ENCODE assay signal across 11 cellular contexts in the genomic region with DNA sequence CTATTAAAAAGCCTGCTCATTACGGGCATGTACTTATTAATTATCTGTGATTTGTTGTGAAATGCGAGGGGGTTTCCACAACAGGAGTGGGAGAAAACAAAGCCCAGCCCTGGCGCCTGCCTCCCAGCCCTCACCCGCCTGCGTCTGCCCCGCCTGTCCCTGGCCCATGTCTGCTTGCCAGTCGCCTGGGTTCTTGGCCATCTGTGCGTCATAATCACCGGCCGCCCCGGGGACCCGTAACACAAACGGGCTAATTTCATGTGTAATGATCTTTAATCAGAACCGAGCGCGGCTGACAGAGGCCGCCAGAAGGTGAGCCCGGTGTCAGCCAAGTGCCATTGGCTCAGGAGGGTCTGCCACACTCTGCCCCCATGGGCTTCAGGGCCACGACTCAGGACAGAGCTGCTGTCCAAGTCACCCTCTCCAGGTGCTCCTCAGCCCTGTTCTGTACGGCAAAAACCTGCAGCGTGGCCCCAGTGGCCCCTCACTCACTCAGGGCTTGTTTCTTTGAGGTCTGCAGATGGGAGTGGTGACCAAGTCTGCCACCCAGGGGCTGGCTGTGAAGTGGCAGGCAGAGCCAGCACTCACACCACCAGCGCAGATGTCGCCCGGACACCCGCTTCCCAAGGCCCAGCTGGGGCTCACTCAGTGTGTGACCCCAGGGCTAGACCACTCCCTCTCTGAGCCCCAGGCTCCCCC. TPM values are rescaled to one million over a fixed set of nuclear protein-coding genes. Genes with fewer than 3 reads are reported as not detected.
A peak's percentile ranks its signal among the peaks of the same experiment; 100 is the strongest.
DNase-seq lines count a peak whose midpoint lies in the region; ATAC-seq, FAIRE-seq and TF ChIP-seq lines count a peak whose summit lies in the region.
"Had no signal": no experiment of that assay in that cellular context is flagged by ENCODE, and none has a peak within 500 bp of the region (broad histone marks: within the 10 kb centered on the region; RNA-seq: fewer than 3 reads in every experiment).

No MANE protein-coding gene starts in this region.

- H3K36me3 Mint-ChIP-seq in glutamatergic neuron (ENCODE audit: unreplicated experiment): no peaks in the 10 kb centered on the region
- H3K36me3 Mint-ChIP-seq in activated naive CD4-positive, alpha-beta T cell treated with anti-CD3 and anti-CD28 coated beads, Interleukin-2, amount 50 U/mL, for 72 hours: no peaks in the 10 kb centered on the region
- H3K36me3 Mint-ChIP-seq in natural killer cell treated with Interleukin-12 subunit alpha and Interleukin-12 subunit beta and Interleukin-15 and Interleukin-18, amount 100 ng/mL, for 72 hours: no peaks in the 10 kb centered on the region

- no peak for TF ChIP-seq EP300 in A549 (IDR thresholded peaks at IDR 0.05)

- POLR2A ChIA-PET in A549 (lab: Yijun Ruan, JAX): no interaction called here

- no peak for TF ChIP-seq CTCF in A549 (IDR thresholded peaks at IDR 0.05)
- peak; percentile 36 for TF ChIP-seq CTCF in GM12864 (IDR thresholded peaks at IDR 0.05; ENCODE audit: low read depth, low read length, missing control alignments)
- peak; percentile 34 for TF ChIP-seq CTCF in glutamatergic neuron (IDR thresholded peaks at IDR 0.05; ENCODE audit: partially characterized antibody, unreplicated experiment)

- ATAC-seq in A549: peak; percentile 48 to 78; a peak in 4 of 6 replicates
- no peak for ATAC-seq in activated naive CD4-positive, alpha-beta T cell treated with anti-CD3 and anti-CD28 coated beads, Interleukin-2, amount 50 U/mL, for 72 hours
- no peak for ATAC-seq in natural killer cell treated with Interleukin-12 subunit alpha and Interleukin-12 subunit beta and Interleukin-15 and Interleukin-18, amount 100 ng/mL, for 72 hours

- no peak for TF ChIP-seq POLR2A in A549 (IDR thresholded peaks at IDR 0.05; ENCODE audit: low read length)

- peaks cover 8% of the 10 kb centered on the region for H3K27me3 Mint-ChIP-seq in glutamatergic neuron (ENCODE audit: unreplicated experiment)
- no peaks in the 10 kb centered on the region for H3K27me3 Mint-ChIP-seq in natural killer cell treated with Interleukin-12 subunit alpha and Interleukin-12 subunit beta and Interleukin-15 and Interleukin-18, amount 100 ng/mL, for 72 hours
- H3K27me3 Mint-ChIP-seq: activated CD4-positive, alpha-beta memory T cell treated with anti-CD3 and anti-CD28 coated beads, Interleukin-2, amount 10 ng/mL, durations not matched to agents 7 days and 5 days had no signal

- no peak overlapping the region for H3K4me3 Mint-ChIP-seq in glutamatergic neuron (ENCODE audit: unreplicated experiment)
- no peak overlapping the region for H3K4me3 Mint-ChIP-seq in natural killer cell treated with Interleukin-12 subunit alpha and Interleukin-12 subunit beta and Interleukin-15 and Interleukin-18, amount 100 ng/mL, for 72 hours
- H3K4me3 Mint-ChIP-seq: activated CD4-positive, alpha-beta memory T cell treated with anti-CD3 and anti-CD28 coated beads, Interleukin-2, amount 10 ng/mL, durations not matched to agents 7 days and 5 days had no signal

- DNase-seq in A549 (ENCODE audit: low read depth in 1 of 2, low spot score in 1 of 2): peak in 1 of 2 experiments; percentile 36
- no peak for DNase-seq in GM12864 (ENCODE audit: low read depth)
- DNase-seq in RPMI8226: peak; percentile 50
- DNase-seq in glutamatergic neuron: peak; percentile 68
- no peak for DNase-seq in activated naive CD4-positive, alpha-beta T cell treated with anti-CD3 and anti-CD28 coated beads, Interleukin-2, amount 50 U/mL, for 72 hours (ENCODE audit: low spot score in 2 of 2)
- no peak for DNase-seq in T-helper 9 cell
- DNase-seq in natural killer cell treated with Interleukin-12 subunit alpha and Interleukin-12 subunit beta and Interleukin-15 and Interleukin-18, amount 100 ng/mL, for 72 hours (ENCODE audit: low spot score): no peak
- DNase-seq in GM19239 (ENCODE audit: insufficient read length, low spot score): no peak
- DNase-seq: activated CD4-positive, alpha-beta memory T cell treated with anti-CD3 and anti-CD28 coated beads, Interleukin-2, amount 10 ng/mL, durations not matched to agents 7 days and 5 days; NCI-H2107 had no signal

- H3K4me1 Mint-ChIP-seq in glutamatergic neuron (ENCODE audit: low read depth, unreplicated experiment): peaks cover 12% of the 10 kb centered on the region
- peaks cover 6 to 15% of the 10 kb centered on the region in 2 donors for H3K4me1 Mint-ChIP-seq in natural killer cell treated with Interleukin-12 subunit alpha and Interleukin-12 subunit beta and Interleukin-15 and Interleukin-18, amount 100 ng/mL, for 72 hours (ENCODE audit: low read depth in 2 of 2)

- H3K27ac Mint-ChIP-seq in glutamatergic neuron (ENCODE audit: unreplicated experiment): no peak overlapping the region
- H3K27ac Mint-ChIP-seq in activated naive CD4-positive, alpha-beta T cell treated with anti-CD3 and anti-CD28 coated beads, Interleukin-2, amount 50 U/mL, for 72 hours: no peak overlapping the region
- no peak overlapping the region for H3K27ac Mint-ChIP-seq in natural killer cell treated with Interleukin-12 subunit alpha and Interleukin-12 subunit beta and Interleukin-15 and Interleukin-18, amount 100 ng/mL, for 72 hours
- H3K27ac Mint-ChIP-seq: activated CD4-positive, alpha-beta memory T cell treated with anti-CD3 and anti-CD28 coated beads, Interleukin-2, amount 10 ng/mL, durations not matched to agents 7 days and 5 days had no signal

- H3K4me3 ChIP-seq in A549: no peak overlapping the region
- no peak overlapping the region for H3K4me3 ChIP-seq in GM12864 (ENCODE audit: low read depth, low read length)

- CTCF ChIA-PET in A549 (lab: Yijun Ruan, JAX): interaction anchor here (1.5 kb wide), 1 partner anchor 31 kb away, joined by 4 read pairs; no protein-coding TSS in a partner anchor

- H3K27ac ChIP-seq in A549: no peak overlapping the region

- 69% methylated on average over 17 of the region's 25 CpGs for WGBS in A549 (ENCODE audit: missing lambda C conversion rate)

- H3K4me2 ChIP-seq in A549: no peak overlapping the region

- H3K9me3 Mint-ChIP-seq in glutamatergic neuron (ENCODE audit: unreplicated experiment): peaks cover 2% of the 10 kb centered on the region
- H3K9me3 Mint-ChIP-seq in activated naive CD4-positive, alpha-beta T cell treated with anti-CD3 and anti-CD28 coated beads, Interleukin-2, amount 50 U/mL, for 72 hours: no peaks in the 10 kb centered on the region
- H3K9me3 Mint-ChIP-seq in natural killer cell treated with Interleukin-12 subunit alpha and Interleukin-12 subunit beta and Interleukin-15 and Interleukin-18, amount 100 ng/mL, for 72 hours: no peaks in the 10 kb centered on the region
- H3K9me3 Mint-ChIP-seq: activated CD4-positive, alpha-beta memory T cell treated with anti-CD3 and anti-CD28 coated beads, Interleukin-2, amount 10 ng/mL, durations not matched to agents 7 days and 5 days had no signal

- TF ChIP-seq RAD21 in A549 (conservative IDR thresholded peaks at IDR 0.05 in 1 of 2, IDR thresholded peaks at IDR 0.05 in 1 of 2): peak in 1 of 2 experiments; percentile 27; a peak in 2 of 5 replicates

- H3K4me1 ChIP-seq in A549: no peaks in the 10 kb centered on the region

- H3K9me3 ChIP-seq in A549: no peaks in the 10 kb centered on the region

- no peak for FAIRE-seq in A549 (lab: Jason Lieb, UNC)
- FAIRE-seq in GM19239 (lab: Jason Lieb, UNC): no peak
- FAIRE-seq: G401.6 had no signal

RNA-seq across cellular contexts. Expression of a gene that starts 28.8 kb away (rescaled TPM):
- polyA plus RNA-seq in A549 (2011; rRNA removed): 17.4 and 18.8 TPM in 2 replicates
- 27.1 and 37.1 TPM in 2 replicates for polyA plus RNA-seq in A549 (2012; cell fraction: cytosol; rRNA removed)
- 37.4 and 48.2 TPM in 2 replicates for polyA plus RNA-seq in A549 (2012; cell fraction: nucleus; rRNA removed)
- polyA plus RNA-seq in A549 (2017; fragmentation: RNase III; extraction: RNeasy Plus Mini Kit Qiagen cat#74134 plus additional on column Dnase treatment): 22.0 to 26.8 TPM (median 26.8 TPM) in 3 replicates
- polyA minus RNA-seq in A549 (2011; rRNA and poly(A)+ RNA removed): 28.8 and 30.0 TPM in 2 replicates
- total RNA-seq in glutamatergic neuron (ENCODE audit: unreplicated experiment): 42.5 TPM
- total RNA-seq in activated naive CD4-positive, alpha-beta T cell treated with anti-CD3 and anti-CD28 coated beads, Interleukin-2, amount 50 U/mL, for 72 hours: 10 to 100 TPM; 10.9 to 15.1 TPM
- total RNA-seq in natural killer cell treated with Interleukin-12 subunit alpha and Interleukin-12 subunit beta and Interleukin-15 and Interleukin-18, amount 100 ng/mL, for 72 hours: 10 to 100 TPM; 29.6 to 32.8 TPM

RNA-seq across cellular contexts. Expression of a gene that starts 37.5 kb away (rescaled TPM):
- polyA plus RNA-seq in A549 (2011; rRNA removed): 14.4 and 23.1 TPM in 2 replicates
- 37.7 and 45.1 TPM in 2 replicates for polyA plus RNA-seq in A549 (2012; cell fraction: cytosol; rRNA removed)
- 56.1 and 71.5 TPM in 2 replicates for polyA plus RNA-seq in A549 (2012; cell fraction: nucleus; rRNA removed)
- polyA plus RNA-seq in A549 (2017; fragmentation: RNase III; extraction: RNeasy Plus Mini Kit Qiagen cat#74134 plus additional on column Dnase treatment): 17.2 to 17.9 TPM (median 17.7 TPM) in 3 replicates
- 19.1 and 19.3 TPM in 2 replicates for polyA minus RNA-seq in A549 (2011; rRNA and poly(A)+ RNA removed)
- 12.6 TPM for total RNA-seq in glutamatergic neuron (ENCODE audit: unreplicated experiment)
- total RNA-seq in activated naive CD4-positive, alpha-beta T cell treated with anti-CD3 and anti-CD28 coated beads, Interleukin-2, amount 50 U/mL, for 72 hours: 10 to 100 TPM; 18.1 to 34.3 TPM
- 10 to 100 TPM; 36.9 to 38.2 TPM for total RNA-seq in natural killer cell treated with Interleukin-12 subunit alpha and Interleukin-12 subunit beta and Interleukin-15 and Interleukin-18, amount 100 ng/mL, for 72 hours

RNA-seq across cellular contexts. Expression of a gene that starts 37.6 kb away (rescaled TPM):
- polyA plus RNA-seq in A549 (2011; rRNA removed): 19.9 and 28.5 TPM in 2 replicates
- 30.0 and 31.9 TPM in 2 replicates for polyA plus RNA-seq in A549 (2012; cell fraction: cytosol; rRNA removed)
- 46.0 and 46.7 TPM in 2 replicates for polyA plus RNA-seq in A549 (2012; cell fraction: nucleus; rRNA removed)
- 17.5 to 19.5 TPM (median 17.7 TPM) in 3 replicates for polyA plus RNA-seq in A549 (2017; fragmentation: RNase III; extraction: RNeasy Plus Mini Kit Qiagen cat#74134 plus additional on column Dnase treatment)
- 25.1 and 31.7 TPM in 2 replicates for polyA minus RNA-seq in A549 (2011; rRNA and poly(A)+ RNA removed)
- total RNA-seq in glutamatergic neuron (ENCODE audit: unreplicated experiment): 30.4 TPM
- total RNA-seq in activated naive CD4-positive, alpha-beta T cell treated with anti-CD3 and anti-CD28 coated beads, Interleukin-2, amount 50 U/mL, for 72 hours: 10 to 100 TPM; 42.3 to 50.7 TPM
- 10 to 100 TPM; 42.3 to 44.6 TPM for total RNA-seq in natural killer cell treated with Interleukin-12 subunit alpha and Interleukin-12 subunit beta and Interleukin-15 and Interleukin-18, amount 100 ng/mL, for 72 hours

RNA-seq across cellular contexts. Expression of a gene that starts 42.6 kb away (rescaled TPM):
- polyA plus RNA-seq in A549 (2011; rRNA removed): 0.41 and 0.43 TPM in 2 replicates
- 1.0 TPM in 2 replicates for polyA plus RNA-seq in A549 (2012; cell fraction: cytosol; rRNA removed)
- 1.5 and 2.1 TPM in 2 replicates for polyA plus RNA-seq in A549 (2012; cell fraction: nucleus; rRNA removed)
- polyA plus RNA-seq in A549 (2017; fragmentation: RNase III; extraction: RNeasy Plus Mini Kit Qiagen cat#74134 plus additional on column Dnase treatment): 0.71 to 0.84 TPM (median 0.77 TPM) in 3 replicates
- polyA minus RNA-seq in A549 (2011; rRNA and poly(A)+ RNA removed): 1.0 and 2.0 TPM in 2 replicates
- 1.3 TPM for total RNA-seq in glutamatergic neuron (ENCODE audit: unreplicated experiment)
- 1 to 10 TPM; 1.9 to 4.1 TPM for total RNA-seq in activated naive CD4-positive, alpha-beta T cell treated with anti-CD3 and anti-CD28 coated beads, Interleukin-2, amount 50 U/mL, for 72 hours
- total RNA-seq in natural killer cell treated with Interleukin-12 subunit alpha and Interleukin-12 subunit beta and Interleukin-15 and Interleukin-18, amount 100 ng/mL, for 72 hours: 1 to 10 TPM in 1 of 2 donors, under 1 TPM in 1; 0.95 to 1.4 TPM

RNA-seq across cellular contexts. Expression of a gene that starts 47.5 kb away (rescaled TPM):
- polyA plus RNA-seq in A549 (2011; rRNA removed): 11.9 and 15.4 TPM in 2 replicates
- 31.2 and 35.2 TPM in 2 replicates for polyA plus RNA-seq in A549 (2012; cell fraction: cytosol; rRNA removed)
- polyA plus RNA-seq in A549 (2012; cell fraction: nucleus; rRNA removed): 35.4 and 41.5 TPM in 2 replicates
- polyA plus RNA-seq in A549 (2017; fragmentation: RNase III; extraction: RNeasy Plus Mini Kit Qiagen cat#74134 plus additional on column Dnase treatment): 14.4 to 15.7 TPM (median 15.5 TPM) in 3 replicates
- 3.4 and 6.4 TPM in 2 replicates for polyA minus RNA-seq in A549 (2011; rRNA and poly(A)+ RNA removed)
- 27.8 TPM for total RNA-seq in glutamatergic neuron (ENCODE audit: unreplicated experiment)
- 10 to 100 TPM; 68.3 to 83.1 TPM for total RNA-seq in activated naive CD4-positive, alpha-beta T cell treated with anti-CD3 and anti-CD28 coated beads, Interleukin-2, amount 50 U/mL, for 72 hours
- total RNA-seq in natural killer cell treated with Interleukin-12 subunit alpha and Interleukin-12 subunit beta and Interleukin-15 and Interleukin-18, amount 100 ng/mL, for 72 hours: 10 to 100 TPM; 48.2 to 65.4 TPM

Comparison
In these comparisons a context has a peak if more than half of its experiments do, and no peak if none do; other contexts are left out.
1. ATAC-seq: peak in A549 (2 of 2); none in activated naive CD4-positive, alpha-beta T cell treated with anti-CD3 and anti-CD28 coated beads, Interleukin-2, amount 50 U/mL, for 72 hours (0 of 2) and natural killer cell treated with Interleukin-12 subunit alpha and Interleukin-12 subunit beta and Interleukin-15 and Interleukin-18, amount 100 ng/mL, for 72 hours (0 of 2).
2. DNase-seq: peak in RPMI8226 (single experiment) and glutamatergic neuron (single experiment); none in GM12864 (single experiment), activated naive CD4-positive, alpha-beta T cell treated with anti-CD3 and anti-CD28 coated beads, Interleukin-2, amount 50 U/mL, for 72 hours (0 of 2), T-helper 9 cell (single experiment), natural killer cell treated with Interleukin-12 subunit alpha and Interleukin-12 subunit beta and Interleukin-15 and Interleukin-18, amount 100 ng/mL, for 72 hours (single experiment) and GM19239 (single experiment).